Comparison of ENCODE assay signal across 8 cellular contexts in the genomic region with DNA sequence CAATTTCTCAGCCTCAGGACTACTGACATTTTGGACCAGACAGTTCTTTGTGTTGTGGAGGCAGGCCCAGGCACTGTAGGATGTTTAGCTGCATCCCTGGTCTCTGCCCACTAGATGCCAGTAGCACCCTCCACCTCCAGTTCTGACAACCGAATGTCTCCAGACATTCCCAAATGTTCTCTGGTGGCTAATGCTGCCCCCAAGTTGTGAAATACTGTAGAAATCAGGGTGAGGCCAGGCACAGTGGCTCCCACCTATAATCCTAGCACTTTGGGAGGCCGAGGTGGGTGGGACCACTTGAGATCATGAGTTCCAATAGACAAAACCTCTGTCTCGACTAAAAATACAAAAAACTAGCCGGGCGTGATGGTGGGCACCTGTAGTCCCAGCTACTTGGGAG. TPM values are rescaled to one million over a fixed set of nuclear protein-coding genes. Genes with fewer than 3 reads are reported as not detected.
DNase-seq lines count a peak whose midpoint lies in the region; ATAC-seq and TF ChIP-seq lines count a peak whose summit lies in the region.

No MANE protein-coding gene starts in this region.

- H3K27ac ChIP-seq in SK-N-SH (ENCODE audit: low read depth in 2 of 2, low read length in 1 of 2): no peak overlapping the region
- H3K27ac ChIP-seq in naive thymus-derived CD4-positive, alpha-beta T cell (ENCODE audit: low read depth, low read length): peak overlapping the region; percentile 55

- no peak for TF ChIP-seq EP300 in SK-N-SH (IDR thresholded peaks at IDR 0.05; ENCODE audit: borderline replicate concordance in 1 of 2, low read depth in 1 of 2, low read length in 1 of 2)

- intact Hi-C loops in naive thymus-derived CD4-positive, alpha-beta T cell (cut with micrococcal nuclease): loop anchor here (1.0 to 2.0 kb wide), 2 partner anchors 72 kb away; no protein-coding TSS in a partner anchor

- peak; percentile 67 for ATAC-seq in naive thymus-derived CD4-positive, alpha-beta T cell
- ATAC-seq in omental fat pad (ENCODE audit: low FRiP score): no peak
- ATAC-seq in HG03354 (IDR thresholded peaks at IDR 0.05; ENCODE audit: poor library complexity, severe bottlenecking, unreplicated experiment): no peak
- no peak for ATAC-seq in HG03457 (IDR thresholded peaks at IDR 0.05; ENCODE audit: unreplicated experiment)

- CTCF ChIA-PET in SK-N-SH (lab: Yijun Ruan, JAX): interaction anchor here (0.6 to 1.3 kb wide), 10 partner anchors 8 to 75 kb away, joined by 3 to 5 read pairs (median 3); a partner anchor contains a TSS
- CTCF ChIA-PET in naive thymus-derived CD4-positive, alpha-beta T cell (lab: Charles Lee): interaction anchor here (0.8 to 1.6 kb wide), 5 partner anchors 11 to 72 kb away, joined by 3 to 4 read pairs (median 4); no protein-coding TSS in a partner anchor

- H3K4me1 ChIP-seq in SK-N-SH (ENCODE audit: control insufficient read depth in 1 of 2, insufficient read depth in 2 of 2, low read depth in 1 of 2, low read length in 1 of 2): peaks cover 5 to 12% of the 10 kb centered on the region in 2 experiments; a peak in 3 of 4 replicates
- H3K4me1 ChIP-seq in naive thymus-derived CD4-positive, alpha-beta T cell (ENCODE audit: control insufficient read depth in 2 of 2, insufficient read depth in 2 of 2, low read length in 2 of 2): peaks cover 29 to 51% of the 10 kb centered on the region in 2 donors

- H3K36me3 ChIP-seq in SK-N-SH (replicated peaks in 1 of 2; ENCODE audit: control insufficient read depth in 1 of 2, insufficient read depth in 2 of 2, low read length in 1 of 2): peaks cover 80 to 82% of the 10 kb centered on the region in 2 experiments
- peaks cover 38 to 93% (median 40%) of the 10 kb centered on the region in 3 experiments for H3K36me3 ChIP-seq in naive thymus-derived CD4-positive, alpha-beta T cell (ENCODE audit: control insufficient read depth in 2 of 3, insufficient read depth in 3 of 3, low read length in 3 of 3)

- peaks cover 47 to 87% (median 78%) of the 10 kb centered on the region in 7 donors for H3K4me1 Mint-ChIP-seq in naive thymus-derived CD4-positive, alpha-beta T cell

- H3K27me3 Mint-ChIP-seq in naive thymus-derived CD4-positive, alpha-beta T cell: no peaks in the 10 kb centered on the region

- H3K4me3 ChIP-seq in SK-N-SH (ENCODE audit: low read depth in 2 of 2, low read length in 1 of 2) (no peak overlapping the region), epithelial cell of esophagus (ENCODE audit: low read length) (no peak overlapping the region)
- H3K4me3 ChIP-seq in naive thymus-derived CD4-positive, alpha-beta T cell (ENCODE audit: low read length): no peak overlapping the region

- H3K79me2 ChIP-seq in SK-N-SH (ENCODE audit: insufficient read depth): peaks cover 80% of the 10 kb centered on the region

- H3K9me2 ChIP-seq in SK-N-SH: no peaks in the 10 kb centered on the region

- H3K9ac ChIP-seq in SK-N-SH: no peak overlapping the region

- 79% methylated on average over 5 of the region's 5 CpGs for WGBS in SK-N-SH (ENCODE audit: low lambda C conversion rate)

- no peaks in the 10 kb centered on the region for H3K9me3 Mint-ChIP-seq in naive thymus-derived CD4-positive, alpha-beta T cell

- peaks cover 18 to 62% (median 39%) of the 10 kb centered on the region in 5 donors for H3K36me3 Mint-ChIP-seq in naive thymus-derived CD4-positive, alpha-beta T cell

- TF ChIP-seq CTCF in GM12874 (IDR thresholded peaks at IDR 0.05; ENCODE audit: insufficient read depth, low read depth, low read length) (peak; percentile 32), SK-N-SH (IDR thresholded peaks at IDR 0.05) (peak; percentile 67), epithelial cell of esophagus (IDR thresholded peaks at IDR 0.05; ENCODE audit: insufficient read depth, low read depth, low read length, missing control alignments) (peak; percentile 63), omental fat pad (IDR thresholded peaks at IDR 0.05) (no peak)

- POLR2A ChIA-PET in SK-N-SH (lab: Yijun Ruan, JAX): no interaction called here
- POLR2A ChIA-PET in naive thymus-derived CD4-positive, alpha-beta T cell (lab: Charles Lee): interaction anchor here (0.8 to 1.6 kb wide), 5 partner anchors 10 to 61 kb away, joined by 3 to 5 read pairs (median 4); no protein-coding TSS in a partner anchor

- H3K4me3 Mint-ChIP-seq in naive thymus-derived CD4-positive, alpha-beta T cell: peak overlapping the region in 1 of 10 donors; percentile 8

- H3K9me3 ChIP-seq in SK-N-SH: no peaks in the 10 kb centered on the region
- no peaks in the 10 kb centered on the region for H3K9me3 ChIP-seq in naive thymus-derived CD4-positive, alpha-beta T cell (ENCODE audit: control insufficient read depth in 2 of 3, low read length in 3 of 3)

- H2AFZ ChIP-seq in SK-N-SH (ENCODE audit: low read depth): no peak overlapping the region

- DNase-seq in SK-N-SH (peak; percentile 49), epithelial cell of esophagus (ENCODE audit: low read depth) (peak; percentile 44), omental fat pad (ENCODE audit: low spot score) (no peak), HPDE6-E6E7 (ENCODE audit: extremely low spot score) (no peak)
- DNase-seq in naive thymus-derived CD4-positive, alpha-beta T cell: peak in 5 of 9 donors; percentile 17 to 36 (median 23)

- no peaks in the 10 kb centered on the region for H3K27me3 ChIP-seq in SK-N-SH (ENCODE audit: insufficient read depth)
- H3K27me3 ChIP-seq in naive thymus-derived CD4-positive, alpha-beta T cell (ENCODE audit: control insufficient read depth in 2 of 2, insufficient read depth in 2 of 2, low read length in 2 of 2): no peaks in the 10 kb centered on the region

- H3F3A ChIP-seq in SK-N-SH (replicated peaks; ENCODE audit: insufficient read depth): peaks cover 36% of the 10 kb centered on the region

- H3K4me2 ChIP-seq in SK-N-SH: no peak overlapping the region

- peak; percentile 72 for TF ChIP-seq RAD21 in SK-N-SH (IDR thresholded peaks at IDR 0.05; ENCODE audit: low read length)

- H3K27ac Mint-ChIP-seq in naive thymus-derived CD4-positive, alpha-beta T cell: peak overlapping the region in 8 of 9 donors; percentile 34 to 86 (median 69)

- peaks cover 100% of the 10 kb centered on the region for H4K20me1 ChIP-seq in SK-N-SH (ENCODE audit: insufficient read depth)

TF ChIP-seq in SK-N-SH, 30 proteins besides CTCF, POLR2A, EP300 and RAD21:
- TF ChIP-seq NRF1 (IDR thresholded peaks at IDR 0.05; ENCODE audit: low read depth, low read length) (no peak), RFX5 (IDR thresholded peaks at IDR 0.05; ENCODE audit: low read length) (no peak), MXI1 (IDR thresholded peaks at IDR 0.05; ENCODE audit: low read depth, low read length) (no peak), SMC3 (IDR thresholded peaks at IDR 0.05; ENCODE audit: low read depth, low read length) (peak; percentile 48)
- TF ChIP-seq, protein P1, sequence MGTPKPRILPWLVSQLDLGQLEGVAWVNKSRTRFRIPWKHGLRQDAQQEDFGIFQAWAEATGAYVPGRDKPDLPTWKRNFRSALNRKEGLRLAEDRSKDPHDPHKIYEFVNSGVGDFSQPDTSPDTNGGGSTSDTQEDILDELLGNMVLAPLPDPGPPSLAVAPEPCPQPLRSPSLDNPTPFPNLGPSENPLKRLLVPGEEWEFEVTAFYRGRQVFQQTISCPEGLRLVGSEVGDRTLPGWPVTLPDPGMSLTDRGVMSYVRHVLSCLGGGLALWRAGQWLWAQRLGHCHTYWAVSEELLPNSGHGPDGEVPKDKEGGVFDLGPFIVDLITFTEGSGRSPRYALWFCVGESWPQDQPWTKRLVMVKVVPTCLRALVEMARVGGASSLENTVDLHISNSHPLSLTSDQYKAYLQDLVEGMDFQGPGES (IDR thresholded peaks at IDR 0.05; ENCODE audit: low read depth, low read length): no peak

RNA-seq across cellular contexts. Expression of a gene that starts 18.2 kb away (rescaled TPM):
- 195 and 217 TPM in 2 replicates for polyA plus RNA-seq in SK-N-SH (2012; rRNA removed)
- polyA plus RNA-seq in SK-N-SH (2012; cell fraction: cytosol; rRNA removed): 185 and 227 TPM in 2 replicates
- 101 and 146 TPM in 2 replicates for polyA plus RNA-seq in SK-N-SH (2012; cell fraction: nucleus; rRNA removed)
- 100 to 1,000 TPM in 4 of 5 experiments, 10 to 100 TPM in 1; 88.1 to 449 (median 159) TPM for total RNA-seq in naive thymus-derived CD4-positive, alpha-beta T cell
- 100 to 1,000 TPM; 193 to 269 TPM for polyA plus RNA-seq in naive thymus-derived CD4-positive, alpha-beta T cell
- 100 to 1,000 TPM; 140 to 345 (median 164) TPM for total RNA-seq in omental fat pad

RNA-seq across cellular contexts. Expression of a gene that starts 19.4 kb away (rescaled TPM):
- polyA plus RNA-seq in SK-N-SH (2012; rRNA removed): not detected in 2 replicates
- polyA plus RNA-seq in SK-N-SH (2012; cell fraction: cytosol; rRNA removed): not detected in 2 replicates
- polyA plus RNA-seq in SK-N-SH (2012; cell fraction: nucleus; rRNA removed): not detected in 2 replicates
- not detected for total RNA-seq in naive thymus-derived CD4-positive, alpha-beta T cell
- not detected for polyA plus RNA-seq in naive thymus-derived CD4-positive, alpha-beta T cell
- not detected for total RNA-seq in omental fat pad

RNA-seq across cellular contexts. Expression of a gene that starts 46.1 kb away (rescaled TPM):
- polyA plus RNA-seq in SK-N-SH (2012; rRNA removed): 2.7 and 5.7 TPM in 2 replicates
- 4.2 and 4.3 TPM in 2 replicates for polyA plus RNA-seq in SK-N-SH (2012; cell fraction: cytosol; rRNA removed)
- polyA plus RNA-seq in SK-N-SH (2012; cell fraction: nucleus; rRNA removed): 5.0 and 6.6 TPM in 2 replicates
- 10 to 100 TPM in 1 of 5 experiments, 1 to 10 TPM in 4; 4.1 to 12.0 (median 5.9) TPM for total RNA-seq in naive thymus-derived CD4-positive, alpha-beta T cell
- polyA plus RNA-seq in naive thymus-derived CD4-positive, alpha-beta T cell: 1 to 10 TPM; 5.9 to 6.8 TPM
- total RNA-seq in omental fat pad: 1 to 10 TPM; 3.7 to 9.2 (median 6.8) TPM

Comparison
In these comparisons a context has a peak if more than half of its experiments do, and no peak if none do; other contexts are left out.
1. CTCF ChIP-seq: peak in GM12874 (single experiment), SK-N-SH (single experiment) and epithelial cell of esophagus (single experiment); none in omental fat pad (0 of 3).
2. DNase-seq: peak in SK-N-SH (single experiment), epithelial cell of esophagus (single experiment) and naive thymus-derived CD4-positive, alpha-beta T cell (5 of 9); none in omental fat pad (single experiment) and HPDE6-E6E7 (single experiment).